Comparison of ENCODE assay signal across 14 cellular contexts in genomic region chr12:57171668-57172067, GRCh38. TPM values are rescaled to one million over a fixed set of nuclear protein-coding genes. Genes with fewer than 3 reads are reported as not detected.
DNase-seq lines count a peak whose midpoint lies in the region; ATAC-seq, FAIRE-seq and TF ChIP-seq lines count a peak whose summit lies in the region.
"Had no signal": no experiment of that assay in that cellular context is flagged by ENCODE, and none has a peak within 500 bp of the region (broad histone marks: within the 10 kb centered on the region; RNA-seq: fewer than 3 reads in every experiment).

No MANE protein-coding gene starts in this region.

- H3K4me1 Mint-ChIP-seq in dendritic cell treated with granulocyte-macrophage colony-stimulating factor and Interleukin-4, amounts not matched to agents 40 ng/mL and 50 ng/mL, for 4 days (ENCODE audit: low read depth): peaks cover 7% of the 10 kb centered on the region
- peaks cover 8% of the 10 kb centered on the region for H3K4me1 Mint-ChIP-seq in activated CD4-positive, alpha-beta memory T cell treated with anti-CD3 and anti-CD28 coated beads for 36 hours (ENCODE audit: low read depth)

- H3K27me3 Mint-ChIP-seq in dendritic cell treated with granulocyte-macrophage colony-stimulating factor and Interleukin-4, amounts not matched to agents 40 ng/mL and 50 ng/mL, for 4 days: no peaks in the 10 kb centered on the region
- no peaks in the 10 kb centered on the region for H3K27me3 Mint-ChIP-seq in activated CD4-positive, alpha-beta memory T cell treated with anti-CD3 and anti-CD28 coated beads for 36 hours

- H3K9me3 Mint-ChIP-seq in dendritic cell treated with granulocyte-macrophage colony-stimulating factor and Interleukin-4, amounts not matched to agents 40 ng/mL and 50 ng/mL, for 4 days: no peaks in the 10 kb centered on the region
- no peaks in the 10 kb centered on the region for H3K9me3 Mint-ChIP-seq in activated CD4-positive, alpha-beta memory T cell treated with anti-CD3 and anti-CD28 coated beads for 36 hours

- no peak overlapping the region for H3K4me3 ChIP-seq in transverse colon
- H3K4me3 ChIP-seq: Peyer's patch had no signal

- peak overlapping the region; percentile 10 for H3K27ac Mint-ChIP-seq in dendritic cell treated with granulocyte-macrophage colony-stimulating factor and Interleukin-4, amounts not matched to agents 40 ng/mL and 50 ng/mL, for 4 days
- H3K27ac Mint-ChIP-seq in activated CD4-positive, alpha-beta memory T cell treated with anti-CD3 and anti-CD28 coated beads for 36 hours: no peak overlapping the region

- DNase-seq in HT1080 (ENCODE audit: low read depth) (peak; percentile 40), iris pigment epithelial cell (ENCODE audit: low read depth) (peak; percentile 74), transverse colon (no peak), left colon (no peak), H4 (ENCODE audit: low spot score) (no peak), GM12892 (ENCODE audit: insufficient read length) (no peak)
- no peak for DNase-seq in activated CD4-positive, alpha-beta memory T cell treated with anti-CD3 and anti-CD28 coated beads for 36 hours
- DNase-seq: activated gamma-delta T cell treated with Interleukin-2 at 50 U/mL for 16 hours; central memory CD4-positive, alpha-beta T cell; erythroblast had no signal

- no peak for TF ChIP-seq POLR2A in transverse colon (IDR thresholded peaks at IDR 0.05)
- no peak for TF ChIP-seq POLR2A in GM12892 (IDR thresholded peaks at IDR 0.05; ENCODE audit: low read depth, low read length)

- intact Hi-C loops in dendritic cell treated with granulocyte-macrophage colony-stimulating factor and Interleukin-4, amounts not matched to agents 40 ng/mL and 50 ng/mL, for 4 days (cut with micrococcal nuclease): no loop called here
- intact Hi-C loops in transverse colon (cut with DNase I; ENCODE audit: low total_unique reads) (no loop called here), left colon (cut with DNase I, micrococcal nuclease) (no loop called here)
- intact Hi-C loops in activated CD4-positive, alpha-beta memory T cell treated with anti-CD3 and anti-CD28 coated beads for 36 hours (cut with micrococcal nuclease): no loop called here

- no peak for FAIRE-seq in GM12892 (lab: Jason Lieb, UNC)

- TF ChIP-seq EP300 in transverse colon (IDR thresholded peaks at IDR 0.05; ENCODE audit: low read depth): no peak

- CTCF ChIA-PET in activated CD4-positive, alpha-beta memory T cell treated with anti-CD3 and anti-CD28 coated beads for 36 hours (lab: Charles Lee): interaction anchor here (1.8 to 10.6 kb wide), 3 partner anchors 10 to 170 kb away, joined by 4 to 175 read pairs (median 5); partner anchors contain the start of gene LRP1

- H3K27me3 ChIP-seq in transverse colon: no peaks in the 10 kb centered on the region
- H3K27me3 ChIP-seq: Peyer's patch had no signal

- peaks cover 0 to 20% (median 5%) of the 10 kb centered on the region in 4 donors for H3K36me3 ChIP-seq in transverse colon

- peak overlapping the region in 3 of 4 donors; percentile 22 to 49 (median 36) for H3K27ac ChIP-seq in transverse colon

- TF ChIP-seq CTCF in transverse colon (IDR thresholded peaks at IDR 0.05): no peak

- no peak overlapping the region for H3K4me3 Mint-ChIP-seq in dendritic cell treated with granulocyte-macrophage colony-stimulating factor and Interleukin-4, amounts not matched to agents 40 ng/mL and 50 ng/mL, for 4 days
- H3K4me3 Mint-ChIP-seq in activated CD4-positive, alpha-beta memory T cell treated with anti-CD3 and anti-CD28 coated beads for 36 hours: no peak overlapping the region

- no peak for ATAC-seq in left colon

- H3K9me3 ChIP-seq in transverse colon: no peaks in the 10 kb centered on the region
- H3K9me3 ChIP-seq: Peyer's patch had no signal

- in situ Hi-C loops in transverse colon (cut with MboI; ENCODE audit: low pct_ligation_motif_present in 1 of 4, low pct_unique_long_range_greater_than_20kb in 1 of 4, low sequenced_read_pairs in 3 of 4): loop anchor here in 1 of 4 donors (10.0 kb wide), 1 partner anchor 157 kb away; the partner anchor contains the start of gene TAC3

- 58 to 59% methylated on average over 2 to 4 of the region's 4 CpGs for WGBS in transverse colon (ENCODE audit: low coverage in 1 of 2), 2 donors

- peaks cover 0 to 7% (median 0%) of the 10 kb centered on the region in 4 donors for H3K4me1 ChIP-seq in transverse colon

- peaks cover 100% of the 10 kb centered on the region for H3K36me3 Mint-ChIP-seq in dendritic cell treated with granulocyte-macrophage colony-stimulating factor and Interleukin-4, amounts not matched to agents 40 ng/mL and 50 ng/mL, for 4 days (ENCODE audit: low read depth)
- no peaks in the 10 kb centered on the region for H3K36me3 Mint-ChIP-seq in activated CD4-positive, alpha-beta memory T cell treated with anti-CD3 and anti-CD28 coated beads for 36 hours

- POLR2A ChIA-PET in activated CD4-positive, alpha-beta memory T cell treated with anti-CD3 and anti-CD28 coated beads for 36 hours (lab: Charles Lee): no interaction called here

RNA-seq across cellular contexts. Expression of gene LRP1-AS, which starts 24.2 kb away (rescaled TPM):
- total RNA-seq in HT1080 (2014; rRNA removed; shearing (Covaris generic)): not detected in 2 replicates
- 0.41 TPM in 1 of 2 replicates, not detected in the other for polyA plus RNA-seq in HT1080 (2015; cell fraction: cytosol; rRNA removed)
- polyA plus RNA-seq in HT1080 (2015; cell fraction: nucleus; rRNA removed): not detected in 2 replicates
- total RNA-seq in transverse colon (not detected), left colon (not detected)
- not detected in 2 replicates for total RNA-seq in H4 (2014; rRNA removed; shearing (Covaris generic))
- not detected for polyA plus RNA-seq in GM12892 (2012; ENCODE audit: missing spikeins)
- total RNA-seq in activated CD4-positive, alpha-beta memory T cell treated with anti-CD3 and anti-CD28 coated beads for 36 hours: not detected
- total RNA-seq: kidney epithelial cell, myocyte, Peyer's patch had no signal

RNA-seq across cellular contexts. Expression of gene LRP1, which starts 43.4 kb away (rescaled TPM):
- 12.5 and 14.8 TPM in 2 replicates for total RNA-seq in HT1080 (2014; rRNA removed; shearing (Covaris generic))
- 8.4 and 10.0 TPM in 2 replicates for polyA plus RNA-seq in HT1080 (2015; cell fraction: cytosol; rRNA removed)
- 146 and 164 TPM in 2 replicates for polyA plus RNA-seq in HT1080 (2015; cell fraction: nucleus; rRNA removed)
- total RNA-seq in transverse colon: 100 to 1,000 TPM in 3 of 4 donors, 10 to 100 TPM in 1; 94.3 to 248 (median 199) TPM
- 100 to 1,000 TPM; 117 to 119 TPM for total RNA-seq in left colon
- 5.8 and 6.5 TPM in 2 replicates for total RNA-seq in H4 (2014; rRNA removed; shearing (Covaris generic))
- 0.34 TPM for polyA plus RNA-seq in GM12892 (2012; ENCODE audit: missing spikeins)
- 1 to 10 TPM; 1.4 TPM for total RNA-seq in activated CD4-positive, alpha-beta memory T cell treated with anti-CD3 and anti-CD28 coated beads for 36 hours

RNA-seq across cellular contexts. Expression of gene NXPH4, which starts 44.9 kb away (rescaled TPM):
- 11.9 and 17.1 TPM in 2 replicates for total RNA-seq in HT1080 (2014; rRNA removed; shearing (Covaris generic))
- polyA plus RNA-seq in HT1080 (2015; cell fraction: cytosol; rRNA removed): 15.5 and 15.9 TPM in 2 replicates
- polyA plus RNA-seq in HT1080 (2015; cell fraction: nucleus; rRNA removed): 8.8 and 9.3 TPM in 2 replicates
- not detected for total RNA-seq in transverse colon
- not detected for total RNA-seq in left colon
- total RNA-seq in H4 (2014; rRNA removed; shearing (Covaris generic)): 5.6 and 10.7 TPM in 2 replicates
- not detected for polyA plus RNA-seq in GM12892 (2012; ENCODE audit: missing spikeins)
- total RNA-seq in activated CD4-positive, alpha-beta memory T cell treated with anti-CD3 and anti-CD28 coated beads for 36 hours: under 1 TPM; 0.24 to 0.46 TPM
- total RNA-seq: Peyer's patch had no signal

RNA-seq across cellular contexts. Expression of gene SHMT2, which starts 57.8 kb away (rescaled TPM):
- total RNA-seq in HT1080 (2014; rRNA removed; shearing (Covaris generic)): 263 and 293 TPM in 2 replicates
- polyA plus RNA-seq in HT1080 (2015; cell fraction: cytosol; rRNA removed): 324 and 347 TPM in 2 replicates
- 477 and 488 TPM in 2 replicates for polyA plus RNA-seq in HT1080 (2015; cell fraction: nucleus; rRNA removed)
- total RNA-seq in transverse colon: 100 to 1,000 TPM in 1 of 4 donors, 10 to 100 TPM in 3; 29.2 to 104 (median 33.4) TPM
- 10 to 100 TPM; 45.3 to 58.8 TPM for total RNA-seq in left colon
- 250 and 269 TPM in 2 replicates for total RNA-seq in H4 (2014; rRNA removed; shearing (Covaris generic))
- 151 TPM for polyA plus RNA-seq in GM12892 (2012; ENCODE audit: missing spikeins)
- total RNA-seq in activated CD4-positive, alpha-beta memory T cell treated with anti-CD3 and anti-CD28 coated beads for 36 hours: 100 to 1,000 TPM; 401 to 404 TPM

Comparison
In these comparisons a context has a peak if more than half of its experiments do, and no peak if none do; other contexts are left out.
1. DNase-seq: peak in HT1080 (single experiment) and iris pigment epithelial cell (single experiment); none in transverse colon (single experiment), left colon (0 of 2), H4 (single experiment), GM12892 (single experiment) and activated CD4-positive, alpha-beta memory T cell treated with anti-CD3 and anti-CD28 coated beads for 36 hours (single experiment).